In genomic region chr2:13558368-13558767, GRCh38 we compare ENCODE assay signal across 13 cellular contexts.
A peak's percentile ranks its signal among the peaks of the same experiment; 100 is the strongest.
DNase-seq lines count a peak whose midpoint lies in the region; ATAC-seq and TF ChIP-seq lines count a peak whose summit lies in the region.
"Had no signal": no experiment of that assay in that cellular context is flagged by ENCODE, and none has a peak within 500 bp of the region (broad histone marks: within the 10 kb centered on the region; RNA-seq: fewer than 3 reads in every experiment).

No MANE protein-coding gene starts in this region.

- in situ Hi-C loops in GM23248 (cut with MboI), result no loop called here

- no peaks in the 10 kb centered on the region for H3K9me2 ChIP-seq in GM23248 (ENCODE audit: insufficient read depth)

- no peaks in the 10 kb centered on the region for H4K20me1 ChIP-seq in GM23248 (ENCODE audit: insufficient read depth)
- H4K20me1 ChIP-seq in osteoblast (ENCODE audit: insufficient read depth, low read length), result no peaks in the 10 kb centered on the region

- no peaks in the 10 kb centered on the region for H3K27me3 ChIP-seq in GM23248 (replicated peaks; ENCODE audit: insufficient read depth)
- no peaks in the 10 kb centered on the region for H3K27me3 ChIP-seq in osteoblast (ENCODE audit: insufficient read depth, low read length)
- H3K27me3 ChIP-seq: cardiac muscle cell, sigmoid colon had no signal

- H3K4me2 ChIP-seq in GM23248 (ENCODE audit: unreplicated experiment), result no peak overlapping the region
- H3K4me2 ChIP-seq in osteoblast (ENCODE audit: insufficient read depth, low read length), result no peak overlapping the region

- no peaks in the 10 kb centered on the region for H3K27me3 Mint-ChIP-seq in activated CD4-positive, alpha-beta T cell treated with anti-CD3 and anti-CD28 coated beads, Interleukin-2, amount 10 ng/mL, durations not matched to agents 24 days and 14 days
- H3K27me3 Mint-ChIP-seq: activated B cell treated with CpG ODN at 0.5 μM for 24 hours; stimulated activated naive CD8-positive, alpha-beta T cell treated with anti-CD3 and anti-CD28 coated beads, Interleukin-15, amount 100 ng/mL, for 72 hours had no signal

- H3K79me2 ChIP-seq in GM23248 (ENCODE audit: insufficient read depth) (no peaks in the 10 kb centered on the region), osteoblast (ENCODE audit: insufficient read depth, low read length) (no peaks in the 10 kb centered on the region)

- no peaks in the 10 kb centered on the region for H3F3A ChIP-seq in GM23248 (ENCODE audit: insufficient read depth)

- H3K36me3 ChIP-seq in GM23248 (ENCODE audit: low read depth) (no peaks in the 10 kb centered on the region), osteoblast (ENCODE audit: insufficient read depth, low read length) (no peaks in the 10 kb centered on the region)
- H3K36me3 ChIP-seq: cardiac muscle cell, sigmoid colon had no signal

- H3K9me3 ChIP-seq in GM23248 (ENCODE audit: low read depth) (no peaks in the 10 kb centered on the region), osteoblast (ENCODE audit: low read depth, low read length) (peaks cover 4% of the 10 kb centered on the region)

- no peaks in the 10 kb centered on the region for H3K36me3 Mint-ChIP-seq in activated CD4-positive, alpha-beta T cell treated with anti-CD3 and anti-CD28 coated beads, Interleukin-2, amount 10 ng/mL, durations not matched to agents 24 days and 14 days (ENCODE audit: low read depth)

- intact Hi-C loops in activated CD4-positive, alpha-beta T cell treated with anti-CD3 and anti-CD28 coated beads, Interleukin-2, amount 10 ng/mL, durations not matched to agents 24 days and 14 days (cut with micrococcal nuclease), result no loop called here

- TF ChIP-seq CTCF in epithelial cell of esophagus (IDR thresholded peaks at IDR 0.05; ENCODE audit: insufficient read depth, low read depth, low read length, missing control alignments), result no peak
- TF ChIP-seq CTCF in osteoblast (IDR thresholded peaks at IDR 0.05; ENCODE audit: extremely low read depth, low read depth, low read length), result no peak

- DNase-seq in DMS53 treated with DMSO at 0.1 percent for 48 hours (lab: John Stamatoyannopoulos, UW; ENCODE audit: unreplicated experiment), result peak; percentile 29
- DNase-seq in GM23248, result peak; percentile 48
- peak; percentile 94 for DNase-seq in HT1080 (ENCODE audit: low read depth)
- DNase-seq in epithelial cell of esophagus (ENCODE audit: low read depth), result peak; percentile 95
- DNase-seq in SK-N-DZ (ENCODE audit: low spot score), result no peak
- DNase-seq in activated CD4-positive, alpha-beta T cell treated with anti-CD3 and anti-CD28 coated beads, Interleukin-2, amount 10 ng/mL, durations not matched to agents 24 days and 14 days, result no peak
- no peak for DNase-seq in osteoblast (ENCODE audit: insufficient read length, low spot score, missing footprints)
- DNase-seq: activated B cell treated with CpG ODN at 0.5 μM for 24 hours; sigmoid colon; stimulated activated naive CD8-positive, alpha-beta T cell treated with anti-CD3 and anti-CD28 coated beads, Interleukin-15, amount 100 ng/mL, for 72 hours had no signal

- WGBS in GM23248 (ENCODE audit: low coverage in 1 of 2, low lambda C conversion rate in 2 of 2, missing lambda C conversion rate in 2 of 2), 2 experiments, result 19 to 20% methylated on average over 3 of the region's 3 CpGs

- H3K9ac ChIP-seq in GM23248, result no peak overlapping the region

- no peaks in the 10 kb centered on the region for H3K9me3 Mint-ChIP-seq in activated CD4-positive, alpha-beta T cell treated with anti-CD3 and anti-CD28 coated beads, Interleukin-2, amount 10 ng/mL, durations not matched to agents 24 days and 14 days

- no peak overlapping the region for H3K27ac Mint-ChIP-seq in activated CD4-positive, alpha-beta T cell treated with anti-CD3 and anti-CD28 coated beads, Interleukin-2, amount 10 ng/mL, durations not matched to agents 24 days and 14 days
- H3K27ac Mint-ChIP-seq: activated B cell treated with CpG ODN at 0.5 μM for 24 hours; stimulated activated naive CD8-positive, alpha-beta T cell treated with anti-CD3 and anti-CD28 coated beads, Interleukin-15, amount 100 ng/mL, for 72 hours had no signal

- no peak for ATAC-seq in GM19455 (IDR thresholded peaks at IDR 0.05; ENCODE audit: unreplicated experiment)
- ATAC-seq: stimulated activated naive CD8-positive, alpha-beta T cell treated with anti-CD3 and anti-CD28 coated beads, Interleukin-15, amount 100 ng/mL, for 72 hours had no signal

- H3K4me1 Mint-ChIP-seq in activated CD4-positive, alpha-beta T cell treated with anti-CD3 and anti-CD28 coated beads, Interleukin-2, amount 10 ng/mL, durations not matched to agents 24 days and 14 days, result no peaks in the 10 kb centered on the region
- H3K4me1 Mint-ChIP-seq: activated B cell treated with CpG ODN at 0.5 μM for 24 hours; stimulated activated naive CD8-positive, alpha-beta T cell treated with anti-CD3 and anti-CD28 coated beads, Interleukin-15, amount 100 ng/mL, for 72 hours had no signal

- no peak overlapping the region for H2AFZ ChIP-seq in GM23248
- H2AFZ ChIP-seq in osteoblast (ENCODE audit: low read length), result no peak overlapping the region

- no peak overlapping the region for H3K4me3 Mint-ChIP-seq in activated CD4-positive, alpha-beta T cell treated with anti-CD3 and anti-CD28 coated beads, Interleukin-2, amount 10 ng/mL, durations not matched to agents 24 days and 14 days
- H3K4me3 Mint-ChIP-seq: activated B cell treated with CpG ODN at 0.5 μM for 24 hours; stimulated activated naive CD8-positive, alpha-beta T cell treated with anti-CD3 and anti-CD28 coated beads, Interleukin-15, amount 100 ng/mL, for 72 hours had no signal

- no peak overlapping the region for H3K27ac ChIP-seq in GM23248
- no peak overlapping the region for H3K27ac ChIP-seq in osteoblast (ENCODE audit: low read depth, low read length)
- H3K27ac ChIP-seq: C4-2B, cardiac muscle cell, sigmoid colon had no signal

- no peak overlapping the region for H3K4me3 ChIP-seq in GM23248
- H3K4me3 ChIP-seq in epithelial cell of esophagus (ENCODE audit: low read length), result no peak overlapping the region
- H3K4me3 ChIP-seq in osteoblast (ENCODE audit: insufficient read depth, low read length), result no peak overlapping the region
- H3K4me3 ChIP-seq: cardiac muscle cell, sigmoid colon had no signal

- no peaks in the 10 kb centered on the region; the same call in 1 of the 2 replicates for H3K4me1 ChIP-seq in GM23248 (ENCODE audit: insufficient read depth)
- H3K4me1 ChIP-seq in osteoblast (ENCODE audit: insufficient read depth, low read length), result no peaks in the 10 kb centered on the region
- H3K4me1 ChIP-seq: sigmoid colon had no signal

Comparison
In these comparisons a context has a peak if more than half of its experiments do, and no peak if none do; other contexts are left out.
1. DNase-seq: peak in DMS53 treated with DMSO at 0.1 percent for 48 hours (single experiment), GM23248 (single experiment), HT1080 (single experiment) and epithelial cell of esophagus (single experiment); none in SK-N-DZ (single experiment), activated CD4-positive, alpha-beta T cell treated with anti-CD3 and anti-CD28 coated beads, Interleukin-2, amount 10 ng/mL, durations not matched to agents 24 days and 14 days (single experiment) and osteoblast (single experiment).